Comparison of ENCODE assay signal across 1 cellular context in the genomic region with DNA sequence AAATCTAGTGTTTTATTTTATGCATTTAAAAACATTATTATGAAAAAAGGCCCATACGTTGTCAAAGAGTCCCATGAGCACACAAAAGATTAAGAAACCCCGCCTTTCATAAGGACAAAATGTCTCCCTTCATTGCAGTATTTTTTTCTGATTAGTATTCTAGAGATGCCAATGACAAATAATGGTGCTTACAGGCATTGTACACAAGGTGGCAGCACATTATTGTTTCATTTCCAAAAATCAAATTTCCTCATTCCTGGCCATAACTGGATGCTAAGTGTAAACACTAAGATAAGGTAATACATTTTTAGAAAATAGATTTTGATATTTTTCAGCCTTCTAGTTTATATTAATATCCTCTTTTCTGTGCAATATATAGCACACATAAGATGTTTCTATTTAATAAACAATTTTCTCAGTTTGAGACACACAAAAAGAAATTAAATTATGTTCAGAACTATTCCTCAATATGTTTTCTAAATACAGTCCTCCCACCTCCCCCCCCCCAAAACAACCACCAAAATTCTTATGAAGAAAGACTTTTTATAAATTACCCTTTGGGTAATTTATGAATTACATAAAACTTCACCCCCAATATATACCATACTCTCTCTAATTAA.
A peak's percentile ranks its signal among the peaks of the same experiment; 100 is the strongest.
TF ChIP-seq lines count a peak whose summit lies in the region.

No MANE protein-coding gene starts in this region.

TF ChIP-seq in K562, 482 proteins besides CTCF, POLR2A, EP300 and RAD21 (continued from another document):
- TF ChIP-seq, protein P1, sequence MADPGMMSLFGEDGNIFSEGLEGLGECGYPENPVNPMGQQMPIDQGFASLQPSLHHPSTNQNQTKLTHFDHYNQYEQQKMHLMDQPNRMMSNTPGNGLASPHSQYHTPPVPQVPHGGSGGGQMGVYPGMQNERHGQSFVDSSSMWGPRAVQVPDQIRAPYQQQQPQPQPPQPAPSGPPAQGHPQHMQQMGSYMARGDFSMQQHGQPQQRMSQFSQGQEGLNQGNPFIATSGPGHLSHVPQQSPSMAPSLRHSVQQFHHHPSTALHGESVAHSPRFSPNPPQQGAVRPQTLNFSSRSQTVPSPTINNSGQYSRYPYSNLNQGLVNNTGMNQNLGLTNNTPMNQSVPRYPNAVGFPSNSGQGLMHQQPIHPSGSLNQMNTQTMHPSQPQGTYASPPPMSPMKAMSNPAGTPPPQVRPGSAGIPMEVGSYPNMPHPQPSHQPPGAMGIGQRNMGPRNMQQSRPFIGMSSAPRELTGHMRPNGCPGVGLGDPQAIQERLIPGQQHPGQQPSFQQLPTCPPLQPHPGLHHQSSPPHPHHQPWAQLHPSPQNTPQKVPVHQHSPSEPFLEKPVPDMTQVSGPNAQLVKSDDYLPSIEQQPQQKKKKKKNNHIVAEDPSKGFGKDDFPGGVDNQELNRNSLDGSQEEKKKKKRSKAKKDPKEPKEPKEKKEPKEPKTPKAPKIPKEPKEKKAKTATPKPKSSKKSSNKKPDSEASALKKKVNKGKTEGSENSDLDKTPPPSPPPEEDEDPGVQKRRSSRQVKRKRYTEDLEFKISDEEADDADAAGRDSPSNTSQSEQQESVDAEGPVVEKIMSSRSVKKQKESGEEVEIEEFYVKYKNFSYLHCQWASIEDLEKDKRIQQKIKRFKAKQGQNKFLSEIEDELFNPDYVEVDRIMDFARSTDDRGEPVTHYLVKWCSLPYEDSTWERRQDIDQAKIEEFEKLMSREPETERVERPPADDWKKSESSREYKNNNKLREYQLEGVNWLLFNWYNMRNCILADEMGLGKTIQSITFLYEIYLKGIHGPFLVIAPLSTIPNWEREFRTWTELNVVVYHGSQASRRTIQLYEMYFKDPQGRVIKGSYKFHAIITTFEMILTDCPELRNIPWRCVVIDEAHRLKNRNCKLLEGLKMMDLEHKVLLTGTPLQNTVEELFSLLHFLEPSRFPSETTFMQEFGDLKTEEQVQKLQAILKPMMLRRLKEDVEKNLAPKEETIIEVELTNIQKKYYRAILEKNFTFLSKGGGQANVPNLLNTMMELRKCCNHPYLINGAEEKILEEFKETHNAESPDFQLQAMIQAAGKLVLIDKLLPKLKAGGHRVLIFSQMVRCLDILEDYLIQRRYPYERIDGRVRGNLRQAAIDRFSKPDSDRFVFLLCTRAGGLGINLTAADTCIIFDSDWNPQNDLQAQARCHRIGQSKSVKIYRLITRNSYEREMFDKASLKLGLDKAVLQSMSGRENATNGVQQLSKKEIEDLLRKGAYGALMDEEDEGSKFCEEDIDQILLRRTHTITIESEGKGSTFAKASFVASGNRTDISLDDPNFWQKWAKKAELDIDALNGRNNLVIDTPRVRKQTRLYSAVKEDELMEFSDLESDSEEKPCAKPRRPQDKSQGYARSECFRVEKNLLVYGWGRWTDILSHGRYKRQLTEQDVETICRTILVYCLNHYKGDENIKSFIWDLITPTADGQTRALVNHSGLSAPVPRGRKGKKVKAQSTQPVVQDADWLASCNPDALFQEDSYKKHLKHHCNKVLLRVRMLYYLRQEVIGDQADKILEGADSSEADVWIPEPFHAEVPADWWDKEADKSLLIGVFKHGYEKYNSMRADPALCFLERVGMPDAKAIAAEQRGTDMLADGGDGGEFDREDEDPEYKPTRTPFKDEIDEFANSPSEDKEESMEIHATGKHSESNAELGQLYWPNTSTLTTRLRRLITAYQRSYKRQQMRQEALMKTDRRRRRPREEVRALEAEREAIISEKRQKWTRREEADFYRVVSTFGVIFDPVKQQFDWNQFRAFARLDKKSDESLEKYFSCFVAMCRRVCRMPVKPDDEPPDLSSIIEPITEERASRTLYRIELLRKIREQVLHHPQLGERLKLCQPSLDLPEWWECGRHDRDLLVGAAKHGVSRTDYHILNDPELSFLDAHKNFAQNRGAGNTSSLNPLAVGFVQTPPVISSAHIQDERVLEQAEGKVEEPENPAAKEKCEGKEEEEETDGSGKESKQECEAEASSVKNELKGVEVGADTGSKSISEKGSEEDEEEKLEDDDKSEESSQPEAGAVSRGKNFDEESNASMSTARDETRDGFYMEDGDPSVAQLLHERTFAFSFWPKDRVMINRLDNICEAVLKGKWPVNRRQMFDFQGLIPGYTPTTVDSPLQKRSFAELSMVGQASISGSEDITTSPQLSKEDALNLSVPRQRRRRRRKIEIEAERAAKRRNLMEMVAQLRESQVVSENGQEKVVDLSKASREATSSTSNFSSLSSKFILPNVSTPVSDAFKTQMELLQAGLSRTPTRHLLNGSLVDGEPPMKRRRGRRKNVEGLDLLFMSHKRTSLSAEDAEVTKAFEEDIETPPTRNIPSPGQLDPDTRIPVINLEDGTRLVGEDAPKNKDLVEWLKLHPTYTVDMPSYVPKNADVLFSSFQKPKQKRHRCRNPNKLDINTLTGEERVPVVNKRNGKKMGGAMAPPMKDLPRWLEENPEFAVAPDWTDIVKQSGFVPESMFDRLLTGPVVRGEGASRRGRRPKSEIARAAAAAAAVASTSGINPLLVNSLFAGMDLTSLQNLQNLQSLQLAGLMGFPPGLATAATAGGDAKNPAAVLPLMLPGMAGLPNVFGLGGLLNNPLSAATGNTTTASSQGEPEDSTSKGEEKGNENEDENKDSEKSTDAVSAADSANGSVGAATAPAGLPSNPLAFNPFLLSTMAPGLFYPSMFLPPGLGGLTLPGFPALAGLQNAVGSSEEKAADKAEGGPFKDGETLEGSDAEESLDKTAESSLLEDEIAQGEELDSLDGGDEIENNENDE (IDR thresholded peaks at IDR 0.05; ENCODE audit: low read depth, low read length): no peak
- TF ChIP-seq CAMTA2 (CRISPR knock-in tag; conservative IDR thresholded peaks at IDR 0.05) (no peak), KDM1A (IDR thresholded peaks at IDR 0.05) (peak in 1 of 2 experiments; percentile 34; a peak in 1 of 4 replicates), RCOR1 (IDR thresholded peaks at IDR 0.05; ENCODE audit: borderline replicate concordance in 1 of 2, low read depth in 2 of 2, low read length in 2 of 2) (peak in 1 of 2 experiments; percentile 64; a peak in 1 of 4 replicates), DNMT1 (IDR thresholded peaks at IDR 0.05) (no peak), C11orf30 (IDR thresholded peaks at IDR 0.05; ENCODE audit: low read depth) (no peak), NFRKB (IDR thresholded peaks at IDR 0.05; ENCODE audit: low read depth) (no peak), NUFIP1 (IDR thresholded peaks at IDR 0.05; ENCODE audit: partially characterized antibody) (no peak), MECOM (CRISPR knock-in tag; IDR thresholded peaks at IDR 0.05) (no peak), SMC3 (conservative IDR thresholded peaks at IDR 0.05; ENCODE audit: insufficient read depth, low read depth, low read length) (0 out of 2 replicates have a peak, but pooled peaks have one; percentile 28), ZNF583 (CRISPR knock-in tag; IDR thresholded peaks at IDR 0.05) (no peak), KLF13 (tag; IDR thresholded peaks at IDR 0.05; ENCODE audit: borderline replicate concordance, low read depth) (no peak), MCM3 (IDR thresholded peaks at IDR 0.05) (no peak), NCOA4 (IDR thresholded peaks at IDR 0.05; ENCODE audit: partially characterized antibody) (no peak)
- TF ChIP-seq, protein P2, sequence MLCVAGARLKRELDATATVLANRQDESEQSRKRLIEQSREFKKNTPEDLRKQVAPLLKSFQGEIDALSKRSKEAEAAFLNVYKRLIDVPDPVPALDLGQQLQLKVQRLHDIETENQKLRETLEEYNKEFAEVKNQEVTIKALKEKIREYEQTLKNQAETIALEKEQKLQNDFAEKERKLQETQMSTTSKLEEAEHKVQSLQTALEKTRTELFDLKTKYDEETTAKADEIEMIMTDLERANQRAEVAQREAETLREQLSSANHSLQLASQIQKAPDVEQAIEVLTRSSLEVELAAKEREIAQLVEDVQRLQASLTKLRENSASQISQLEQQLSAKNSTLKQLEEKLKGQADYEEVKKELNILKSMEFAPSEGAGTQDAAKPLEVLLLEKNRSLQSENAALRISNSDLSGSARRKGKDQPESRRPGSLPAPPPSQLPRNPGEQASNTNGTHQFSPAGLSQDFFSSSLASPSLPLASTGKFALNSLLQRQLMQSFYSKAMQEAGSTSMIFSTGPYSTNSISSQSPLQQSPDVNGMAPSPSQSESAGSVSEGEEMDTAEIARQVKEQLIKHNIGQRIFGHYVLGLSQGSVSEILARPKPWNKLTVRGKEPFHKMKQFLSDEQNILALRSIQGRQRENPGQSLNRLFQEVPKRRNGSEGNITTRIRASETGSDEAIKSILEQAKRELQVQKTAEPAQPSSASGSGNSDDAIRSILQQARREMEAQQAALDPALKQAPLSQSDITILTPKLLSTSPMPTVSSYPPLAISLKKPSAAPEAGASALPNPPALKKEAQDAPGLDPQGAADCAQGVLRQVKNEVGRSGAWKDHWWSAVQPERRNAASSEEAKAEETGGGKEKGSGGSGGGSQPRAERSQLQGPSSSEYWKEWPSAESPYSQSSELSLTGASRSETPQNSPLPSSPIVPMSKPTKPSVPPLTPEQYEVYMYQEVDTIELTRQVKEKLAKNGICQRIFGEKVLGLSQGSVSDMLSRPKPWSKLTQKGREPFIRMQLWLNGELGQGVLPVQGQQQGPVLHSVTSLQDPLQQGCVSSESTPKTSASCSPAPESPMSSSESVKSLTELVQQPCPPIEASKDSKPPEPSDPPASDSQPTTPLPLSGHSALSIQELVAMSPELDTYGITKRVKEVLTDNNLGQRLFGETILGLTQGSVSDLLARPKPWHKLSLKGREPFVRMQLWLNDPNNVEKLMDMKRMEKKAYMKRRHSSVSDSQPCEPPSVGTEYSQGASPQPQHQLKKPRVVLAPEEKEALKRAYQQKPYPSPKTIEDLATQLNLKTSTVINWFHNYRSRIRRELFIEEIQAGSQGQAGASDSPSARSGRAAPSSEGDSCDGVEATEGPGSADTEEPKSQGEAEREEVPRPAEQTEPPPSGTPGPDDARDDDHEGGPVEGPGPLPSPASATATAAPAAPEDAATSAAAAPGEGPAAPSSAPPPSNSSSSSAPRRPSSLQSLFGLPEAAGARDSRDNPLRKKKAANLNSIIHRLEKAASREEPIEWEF (CRISPR knock-in tag; IDR thresholded peaks at IDR 0.05): no peak
TF ChIP-seq in K562: peak in this region for 4.
